In the genomic region with DNA sequence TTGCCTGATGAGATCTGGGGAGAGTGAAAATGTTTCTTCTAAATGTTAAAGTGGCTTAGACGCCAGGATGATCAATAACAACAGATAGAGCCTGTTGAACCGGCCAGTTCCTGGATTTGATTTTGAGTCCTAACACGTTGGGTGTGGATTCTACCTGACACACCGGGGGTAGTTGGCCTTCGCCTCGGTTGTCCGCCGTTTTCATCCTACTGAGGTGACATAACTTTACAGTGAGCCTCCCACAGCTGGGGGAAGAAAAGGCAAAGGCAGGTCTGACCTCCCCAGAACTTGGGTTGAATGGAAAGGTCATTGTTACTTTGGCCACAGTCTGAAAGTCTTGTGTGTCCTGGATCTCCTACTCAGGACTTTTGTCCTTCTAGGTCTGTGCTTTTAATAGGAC, we compare ENCODE assay signal across 1 cellular context.
TF ChIP-seq lines count a peak whose summit lies in the region.

No MANE protein-coding gene starts in this region.

TF ChIP-seq in GM23338, 12 proteins besides CTCF, POLR2A, EP300 and RAD21 (continued from another document):
- TF ChIP-seq, protein P1, sequence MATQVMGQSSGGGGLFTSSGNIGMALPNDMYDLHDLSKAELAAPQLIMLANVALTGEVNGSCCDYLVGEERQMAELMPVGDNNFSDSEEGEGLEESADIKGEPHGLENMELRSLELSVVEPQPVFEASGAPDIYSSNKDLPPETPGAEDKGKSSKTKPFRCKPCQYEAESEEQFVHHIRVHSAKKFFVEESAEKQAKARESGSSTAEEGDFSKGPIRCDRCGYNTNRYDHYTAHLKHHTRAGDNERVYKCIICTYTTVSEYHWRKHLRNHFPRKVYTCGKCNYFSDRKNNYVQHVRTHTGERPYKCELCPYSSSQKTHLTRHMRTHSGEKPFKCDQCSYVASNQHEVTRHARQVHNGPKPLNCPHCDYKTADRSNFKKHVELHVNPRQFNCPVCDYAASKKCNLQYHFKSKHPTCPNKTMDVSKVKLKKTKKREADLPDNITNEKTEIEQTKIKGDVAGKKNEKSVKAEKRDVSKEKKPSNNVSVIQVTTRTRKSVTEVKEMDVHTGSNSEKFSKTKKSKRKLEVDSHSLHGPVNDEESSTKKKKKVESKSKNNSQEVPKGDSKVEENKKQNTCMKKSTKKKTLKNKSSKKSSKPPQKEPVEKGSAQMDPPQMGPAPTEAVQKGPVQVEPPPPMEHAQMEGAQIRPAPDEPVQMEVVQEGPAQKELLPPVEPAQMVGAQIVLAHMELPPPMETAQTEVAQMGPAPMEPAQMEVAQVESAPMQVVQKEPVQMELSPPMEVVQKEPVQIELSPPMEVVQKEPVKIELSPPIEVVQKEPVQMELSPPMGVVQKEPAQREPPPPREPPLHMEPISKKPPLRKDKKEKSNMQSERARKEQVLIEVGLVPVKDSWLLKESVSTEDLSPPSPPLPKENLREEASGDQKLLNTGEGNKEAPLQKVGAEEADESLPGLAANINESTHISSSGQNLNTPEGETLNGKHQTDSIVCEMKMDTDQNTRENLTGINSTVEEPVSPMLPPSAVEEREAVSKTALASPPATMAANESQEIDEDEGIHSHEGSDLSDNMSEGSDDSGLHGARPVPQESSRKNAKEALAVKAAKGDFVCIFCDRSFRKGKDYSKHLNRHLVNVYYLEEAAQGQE (IDR thresholded peaks at IDR 0.05; ENCODE audit: unreplicated experiment), result no peak
- TF ChIP-seq POLR2AphosphoS5 (IDR thresholded peaks at IDR 0.05; ENCODE audit: low read depth) (no peak), ZNF331 (CRISPR knock-in tag; IDR thresholded peaks at IDR 0.05; ENCODE audit: low read depth) (no peak), ZNF114 (CRISPR knock-in tag; IDR thresholded peaks at IDR 0.05) (no peak), EZH2 (IDR thresholded peaks at IDR 0.05; ENCODE audit: low read depth, unreplicated experiment) (no peak), EZH2phosphoT487 (IDR thresholded peaks at IDR 0.05; ENCODE audit: unreplicated experiment) (no peak)
- TF ChIP-seq, protein P2, sequence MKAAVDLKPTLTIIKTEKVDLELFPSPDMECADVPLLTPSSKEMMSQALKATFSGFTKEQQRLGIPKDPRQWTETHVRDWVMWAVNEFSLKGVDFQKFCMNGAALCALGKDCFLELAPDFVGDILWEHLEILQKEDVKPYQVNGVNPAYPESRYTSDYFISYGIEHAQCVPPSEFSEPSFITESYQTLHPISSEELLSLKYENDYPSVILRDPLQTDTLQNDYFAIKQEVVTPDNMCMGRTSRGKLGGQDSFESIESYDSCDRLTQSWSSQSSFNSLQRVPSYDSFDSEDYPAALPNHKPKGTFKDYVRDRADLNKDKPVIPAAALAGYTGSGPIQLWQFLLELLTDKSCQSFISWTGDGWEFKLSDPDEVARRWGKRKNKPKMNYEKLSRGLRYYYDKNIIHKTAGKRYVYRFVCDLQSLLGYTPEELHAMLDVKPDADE (IDR thresholded peaks at IDR 0.05), result no peak
- TF ChIP-seq, protein P3, sequence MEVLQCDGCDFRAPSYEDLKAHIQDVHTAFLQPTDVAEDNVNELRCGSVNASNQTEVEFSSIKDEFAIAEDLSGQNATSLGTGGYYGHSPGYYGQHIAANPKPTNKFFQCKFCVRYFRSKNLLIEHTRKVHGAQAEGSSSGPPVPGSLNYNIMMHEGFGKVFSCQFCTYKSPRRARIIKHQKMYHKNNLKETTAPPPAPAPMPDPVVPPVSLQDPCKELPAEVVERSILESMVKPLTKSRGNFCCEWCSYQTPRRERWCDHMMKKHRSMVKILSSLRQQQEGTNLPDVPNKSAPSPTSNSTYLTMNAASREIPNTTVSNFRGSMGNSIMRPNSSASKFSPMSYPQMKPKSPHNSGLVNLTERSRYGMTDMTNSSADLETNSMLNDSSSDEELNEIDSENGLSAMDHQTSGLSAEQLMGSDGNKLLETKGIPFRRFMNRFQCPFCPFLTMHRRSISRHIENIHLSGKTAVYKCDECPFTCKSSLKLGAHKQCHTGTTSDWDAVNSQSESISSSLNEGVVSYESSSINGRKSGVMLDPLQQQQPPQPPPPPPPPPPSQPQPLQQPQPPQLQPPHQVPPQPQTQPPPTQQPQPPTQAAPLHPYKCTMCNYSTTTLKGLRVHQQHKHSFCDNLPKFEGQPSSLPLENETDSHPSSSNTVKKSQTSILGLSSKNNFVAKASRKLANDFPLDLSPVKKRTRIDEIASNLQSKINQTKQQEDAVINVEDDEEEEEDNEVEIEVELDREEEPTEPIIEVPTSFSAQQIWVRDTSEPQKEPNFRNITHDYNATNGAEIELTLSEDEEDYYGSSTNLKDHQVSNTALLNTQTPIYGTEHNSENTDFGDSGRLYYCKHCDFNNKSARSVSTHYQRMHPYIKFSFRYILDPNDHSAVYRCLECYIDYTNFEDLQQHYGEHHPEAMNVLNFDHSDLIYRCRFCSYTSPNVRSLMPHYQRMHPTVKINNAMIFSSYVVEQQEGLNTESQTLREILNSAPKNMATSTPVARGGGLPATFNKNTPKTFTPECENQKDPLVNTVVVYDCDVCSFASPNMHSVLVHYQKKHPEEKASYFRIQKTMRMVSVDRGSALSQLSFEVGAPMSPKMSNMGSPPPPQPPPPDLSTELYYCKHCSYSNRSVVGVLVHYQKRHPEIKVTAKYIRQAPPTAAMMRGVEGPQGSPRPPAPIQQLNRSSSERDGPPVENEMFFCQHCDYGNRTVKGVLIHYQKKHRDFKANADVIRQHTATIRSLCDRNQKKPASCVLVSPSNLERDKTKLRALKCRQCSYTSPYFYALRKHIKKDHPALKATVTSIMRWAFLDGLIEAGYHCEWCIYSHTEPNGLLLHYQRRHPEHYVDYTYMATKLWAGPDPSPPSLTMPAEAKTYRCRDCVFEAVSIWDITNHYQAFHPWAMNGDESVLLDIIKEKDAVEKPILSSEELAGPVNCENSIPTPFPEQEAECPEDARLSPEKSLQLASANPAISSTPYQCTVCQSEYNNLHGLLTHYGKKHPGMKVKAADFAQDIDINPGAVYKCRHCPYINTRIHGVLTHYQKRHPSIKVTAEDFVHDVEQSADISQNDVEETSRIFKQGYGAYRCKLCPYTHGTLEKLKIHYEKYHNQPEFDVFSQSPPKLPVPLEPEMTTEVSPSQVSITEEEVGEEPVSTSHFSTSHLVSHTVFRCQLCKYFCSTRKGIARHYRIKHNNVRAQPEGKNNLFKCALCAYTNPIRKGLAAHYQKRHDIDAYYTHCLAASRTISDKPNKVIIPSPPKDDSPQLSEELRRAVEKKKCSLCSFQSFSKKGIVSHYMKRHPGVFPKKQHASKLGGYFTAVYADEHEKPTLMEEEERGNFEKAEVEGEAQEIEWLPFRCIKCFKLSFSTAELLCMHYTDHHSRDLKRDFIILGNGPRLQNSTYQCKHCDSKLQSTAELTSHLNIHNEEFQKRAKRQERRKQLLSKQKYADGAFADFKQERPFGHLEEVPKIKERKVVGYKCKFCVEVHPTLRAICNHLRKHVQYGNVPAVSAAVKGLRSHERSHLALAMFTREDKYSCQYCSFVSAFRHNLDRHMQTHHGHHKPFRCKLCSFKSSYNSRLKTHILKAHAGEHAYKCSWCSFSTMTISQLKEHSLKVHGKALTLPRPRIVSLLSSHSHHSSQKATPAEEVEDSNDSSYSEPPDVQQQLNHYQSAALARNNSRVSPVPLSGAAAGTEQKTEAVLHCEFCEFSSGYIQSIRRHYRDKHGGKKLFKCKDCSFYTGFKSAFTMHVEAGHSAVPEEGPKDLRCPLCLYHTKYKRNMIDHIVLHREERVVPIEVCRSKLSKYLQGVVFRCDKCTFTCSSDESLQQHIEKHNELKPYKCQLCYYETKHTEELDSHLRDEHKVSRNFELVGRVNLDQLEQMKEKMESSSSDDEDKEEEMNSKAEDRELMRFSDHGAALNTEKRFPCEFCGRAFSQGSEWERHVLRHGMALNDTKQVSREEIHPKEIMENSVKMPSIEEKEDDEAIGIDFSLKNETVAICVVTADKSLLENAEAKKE (CRISPR knock-in tag; IDR thresholded peaks at IDR 0.05), result no peak
